1 cellular context compared by ENCODE assay signal in genomic region chr12:52087961-52088820, GRCh38.
TF ChIP-seq lines count a peak whose summit lies in the region.

No MANE protein-coding gene starts in this region.

TF ChIP-seq in H1, 55 proteins besides CTCF, POLR2A, EP300 and RAD21:
- TF ChIP-seq CTBP2 (IDR thresholded peaks at IDR 0.05; ENCODE audit: borderline replicate concordance, insufficient read depth, insufficient read length, low read length), result no peak
- no peak for TF ChIP-seq RXRA (IDR thresholded peaks at IDR 0.05; ENCODE audit: insufficient read depth, low read depth, low read length)
- no peak for TF ChIP-seq EZH2 (IDR thresholded peaks at IDR 0.05; ENCODE audit: low read depth, low read length, severe bottlenecking)
- TF ChIP-seq MAFK (IDR thresholded peaks at IDR 0.05; ENCODE audit: low read depth, low read length), result no peak
- no peak for TF ChIP-seq YY1 (IDR thresholded peaks at IDR 0.05; ENCODE audit: low read depth, low read length)
- no peak for TF ChIP-seq CHD1 (IDR thresholded peaks at IDR 0.05; ENCODE audit: low read depth, low read length)
- no peak for TF ChIP-seq RBBP5 (IDR thresholded peaks at IDR 0.05; ENCODE audit: borderline replicate concordance, low read depth, low read length)
- no peak for TF ChIP-seq E2F6 (IDR thresholded peaks at IDR 0.05)
